9 cellular contexts compared by ENCODE assay signal in the genomic region with DNA sequence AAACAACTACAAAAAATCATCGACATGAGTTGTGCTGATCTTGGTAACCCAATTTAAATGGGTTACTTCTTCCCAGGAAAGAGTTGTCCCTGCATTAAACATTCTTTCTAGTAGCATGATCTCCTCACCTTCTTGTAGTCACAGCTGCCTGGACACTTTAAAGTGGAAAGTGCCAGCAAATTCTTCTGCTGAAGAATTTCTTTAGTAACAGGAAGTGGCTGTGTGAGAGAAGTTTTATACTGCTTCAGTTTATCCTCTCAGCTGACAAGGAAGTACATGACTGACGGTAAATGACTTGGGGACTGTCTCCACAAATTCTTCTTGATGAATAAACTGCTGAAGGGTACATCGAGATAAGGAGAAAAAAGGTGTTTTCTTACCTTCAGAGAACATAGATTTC. TPM values are rescaled to one million over a fixed set of nuclear protein-coding genes. Genes with fewer than 3 reads are reported as not detected.
DNase-seq lines count a peak whose midpoint lies in the region.
"Had no signal": no experiment of that assay in that cellular context is flagged by ENCODE, and none has a peak within 500 bp of the region (broad histone marks: within the 10 kb centered on the region; RNA-seq: fewer than 3 reads in every experiment).

No MANE protein-coding gene starts in this region.

- no peaks in the 10 kb centered on the region for H3K36me3 ChIP-seq in BLaER1 treated with 17β-estradiol and CSF1 and Interleukin-3, amounts not matched to agents 10 nM and 100 nM
- H3K36me3 ChIP-seq in HAP-1 (replicated peaks), result no peaks in the 10 kb centered on the region
- H3K36me3 ChIP-seq in MG63, result no peaks in the 10 kb centered on the region

- peaks cover 52% of the 10 kb centered on the region for H3K4me1 Mint-ChIP-seq in activated naive CD8-positive, alpha-beta T cell treated with anti-CD3 and anti-CD28 coated beads for 36 hours

- H3K4me3 Mint-ChIP-seq in activated naive CD8-positive, alpha-beta T cell treated with anti-CD3 and anti-CD28 coated beads for 36 hours, result peak overlapping the region; percentile 78

- peaks cover 0 to 41% (median 0%) of the 10 kb centered on the region in 11 experiments; a peak in 4 of 22 replicates for H3K27me3 ChIP-seq in BLaER1 treated with 17β-estradiol and CSF1 and Interleukin-3, amounts not matched to agents 10 nM and 100 nM
- H3K27me3 ChIP-seq in mononuclear cell (ENCODE audit: insufficient read depth, low read length) (no peaks in the 10 kb centered on the region), HAP-1 (ENCODE audit: low read depth) (no peaks in the 10 kb centered on the region), MG63 (no peaks in the 10 kb centered on the region)

- H3K9me3 ChIP-seq in BLaER1 treated with 17β-estradiol and CSF1 and Interleukin-3, amounts not matched to agents 10 nM and 100 nM (replicated peaks in 1 of 11), result peaks cover 0 to 21% (median 13%) of the 10 kb centered on the region in 11 experiments; a peak in 13 of 22 replicates
- no peaks in the 10 kb centered on the region for H3K9me3 ChIP-seq in mononuclear cell (ENCODE audit: low read depth, low read length)
- no peaks in the 10 kb centered on the region for H3K9me3 ChIP-seq in HAP-1
- H3K9me3 ChIP-seq in MG63, result no peaks in the 10 kb centered on the region

- no peaks in the 10 kb centered on the region for H4K20me1 ChIP-seq in BLaER1 treated with 17β-estradiol and CSF1 and Interleukin-3, amounts not matched to agents 10 nM and 100 nM

- peak overlapping the region; percentile 37 to 87 (median 65) for H3K4me2 ChIP-seq in BLaER1 treated with 17β-estradiol and CSF1 and Interleukin-3, amounts not matched to agents 10 nM and 100 nM

- no peaks in the 10 kb centered on the region for H3K27me3 Mint-ChIP-seq in activated naive CD8-positive, alpha-beta T cell treated with anti-CD3 and anti-CD28 coated beads for 36 hours

- DNase-seq in Jurkat, Clone E6-1 (ENCODE audit: low read depth, low spot score), result peak; percentile 84
- no peak for DNase-seq in activated naive CD8-positive, alpha-beta T cell treated with anti-CD3 and anti-CD28 coated beads for 36 hours
- no peak for DNase-seq in HAP-1 (ENCODE audit: low spot score in 2 of 2)
- no peak for DNase-seq in MG63
- no peak for DNase-seq in NCI-H2227 (lab: John Stamatoyannopoulos, UW; ENCODE audit: unreplicated experiment)
- no peak for DNase-seq in DMS 273 (lab: John Stamatoyannopoulos, UW; ENCODE audit: unreplicated experiment)

- H3K4me3 ChIP-seq in BLaER1 treated with 17β-estradiol and CSF1 and Interleukin-3, amounts not matched to agents 10 nM and 100 nM, result peak overlapping the region in 7 of 10 experiments; percentile 22 to 42 (median 36); a peak in 8 of 20 replicates
- peak overlapping the region; percentile 41 for H3K4me3 ChIP-seq in Jurkat, Clone E6-1 (ENCODE audit: low read length)
- H3K4me3 ChIP-seq in mononuclear cell (ENCODE audit: low read length), result peak overlapping the region; percentile 3
- H3K4me3 ChIP-seq in HAP-1, result no peak overlapping the region
- H3K4me3 ChIP-seq in MG63, result no peak overlapping the region

- in situ Hi-C loops in HAP-1 (cut with MboI; ENCODE audit: low sequenced_read_pairs), result no loop called here

- H3K9ac ChIP-seq in BLaER1 treated with 17β-estradiol and CSF1 and Interleukin-3, amounts not matched to agents 10 nM and 100 nM, result peak overlapping the region in 8 of 11 experiments; percentile 19 to 60 (median 28); a peak in 9 of 22 replicates
- H3K9ac ChIP-seq: parathyroid adenoma had no signal

- H3K4me1 ChIP-seq in BLaER1 treated with 17β-estradiol and CSF1 and Interleukin-3, amounts not matched to agents 10 nM and 100 nM, result peaks cover 32 to 53% (median 40%) of the 10 kb centered on the region in 10 experiments
- peaks cover 25% of the 10 kb centered on the region for H3K4me1 ChIP-seq in mononuclear cell (ENCODE audit: insufficient read depth, low read length)
- H3K4me1 ChIP-seq in HAP-1, result no peaks in the 10 kb centered on the region
- H3K4me1 ChIP-seq: parathyroid adenoma had no signal

- H3K9me3 Mint-ChIP-seq in activated naive CD8-positive, alpha-beta T cell treated with anti-CD3 and anti-CD28 coated beads for 36 hours, result peaks cover 9% of the 10 kb centered on the region

- H3K27ac Mint-ChIP-seq in activated naive CD8-positive, alpha-beta T cell treated with anti-CD3 and anti-CD28 coated beads for 36 hours, result peak overlapping the region; percentile 92

- peaks cover 37% of the 10 kb centered on the region for H3K36me3 Mint-ChIP-seq in activated naive CD8-positive, alpha-beta T cell treated with anti-CD3 and anti-CD28 coated beads for 36 hours

- peak overlapping the region in 10 of 11 experiments; percentile 20 to 70 (median 44); a peak in 14 of 22 replicates for H3K27ac ChIP-seq in BLaER1 treated with 17β-estradiol and CSF1 and Interleukin-3, amounts not matched to agents 10 nM and 100 nM
- H3K27ac ChIP-seq: parathyroid adenoma had no signal

RNA-seq across cellular contexts. Expression of gene TNIP3, which starts 18.2 kb away (rescaled TPM):
- not detected for polyA plus RNA-seq in Jurkat, Clone E6-1 (2012; ENCODE audit: insufficient read depth, insufficient read length)
- 1 to 10 TPM; 3.3 TPM for total RNA-seq in activated naive CD8-positive, alpha-beta T cell treated with anti-CD3 and anti-CD28 coated beads for 36 hours
- total RNA-seq in mononuclear cell, result 0.73 TPM
- total RNA-seq in MG63 (2014; rRNA removed; shearing (Covaris generic); ENCODE audit: low replicate concordance), result not detected in 2 replicates

Comparison
In these comparisons a context has a peak if more than half of its experiments do, and no peak if none do; other contexts are left out.
1. H3K4me3 ChIP-seq: peak in BLaER1 treated with 17β-estradiol and CSF1 and Interleukin-3, amounts not matched to agents 10 nM and 100 nM (7 of 10), Jurkat, Clone E6-1 (single experiment) and mononuclear cell (single experiment); none in HAP-1 (single experiment) and MG63 (single experiment).